Comparison of ENCODE assay signal across 1 cellular context in the genomic region with DNA sequence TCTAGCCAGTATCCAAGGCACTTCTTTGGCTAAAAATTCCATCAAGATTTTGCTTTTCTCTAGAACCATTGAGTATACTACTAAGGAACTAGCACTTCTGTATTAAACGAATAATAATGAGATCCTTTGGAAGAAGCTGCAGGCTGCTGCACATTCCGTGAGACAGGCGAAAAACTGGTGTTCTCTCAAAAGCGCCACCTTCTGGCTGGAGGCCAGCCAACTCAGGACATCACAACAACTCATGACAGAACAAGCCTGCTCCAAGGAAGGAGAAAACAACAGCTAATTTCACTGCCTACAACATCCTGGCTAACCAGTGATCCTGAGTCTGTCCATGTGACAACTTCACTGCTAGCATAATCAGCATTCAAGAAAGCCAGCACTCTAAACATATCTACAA.
A peak's percentile ranks its signal among the peaks of the same experiment; 100 is the strongest.
TF ChIP-seq lines count a peak whose summit lies in the region.

No MANE protein-coding gene starts in this region.

TF ChIP-seq in K562, 482 proteins besides CTCF, POLR2A, EP300 and RAD21 (continued from another document):
- TF ChIP-seq, protein P1, sequence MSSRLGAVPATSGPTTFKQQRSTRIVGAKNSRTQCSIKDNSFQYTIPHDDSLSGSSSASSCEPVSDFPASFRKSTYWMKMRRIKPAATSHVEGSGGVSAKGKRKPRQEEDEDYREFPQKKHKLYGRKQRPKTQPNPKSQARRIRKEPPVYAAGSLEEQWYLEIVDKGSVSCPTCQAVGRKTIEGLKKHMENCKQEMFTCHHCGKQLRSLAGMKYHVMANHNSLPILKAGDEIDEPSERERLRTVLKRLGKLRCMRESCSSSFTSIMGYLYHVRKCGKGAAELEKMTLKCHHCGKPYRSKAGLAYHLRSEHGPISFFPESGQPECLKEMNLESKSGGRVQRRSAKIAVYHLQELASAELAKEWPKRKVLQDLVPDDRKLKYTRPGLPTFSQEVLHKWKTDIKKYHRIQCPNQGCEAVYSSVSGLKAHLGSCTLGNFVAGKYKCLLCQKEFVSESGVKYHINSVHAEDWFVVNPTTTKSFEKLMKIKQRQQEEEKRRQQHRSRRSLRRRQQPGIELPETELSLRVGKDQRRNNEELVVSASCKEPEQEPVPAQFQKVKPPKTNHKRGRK (tag; IDR thresholded peaks at IDR 0.05): no peak
- TF ChIP-seq PRPF4 (IDR thresholded peaks at IDR 0.05; ENCODE audit: insufficient read depth, low read depth, low read length, poor library complexity, severe bottlenecking): no peak
- TF ChIP-seq, protein P2, sequence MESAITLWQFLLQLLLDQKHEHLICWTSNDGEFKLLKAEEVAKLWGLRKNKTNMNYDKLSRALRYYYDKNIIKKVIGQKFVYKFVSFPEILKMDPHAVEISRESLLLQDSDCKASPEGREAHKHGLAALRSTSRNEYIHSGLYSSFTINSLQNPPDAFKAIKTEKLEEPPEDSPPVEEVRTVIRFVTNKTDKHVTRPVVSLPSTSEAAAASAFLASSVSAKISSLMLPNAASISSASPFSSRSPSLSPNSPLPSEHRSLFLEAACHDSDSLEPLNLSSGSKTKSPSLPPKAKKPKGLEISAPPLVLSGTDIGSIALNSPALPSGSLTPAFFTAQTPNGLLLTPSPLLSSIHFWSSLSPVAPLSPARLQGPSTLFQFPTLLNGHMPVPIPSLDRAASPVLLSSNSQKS (CRISPR knock-in tag; IDR thresholded peaks at IDR 0.05): no peak
- TF ChIP-seq SMC3 (conservative IDR thresholded peaks at IDR 0.05; ENCODE audit: insufficient read depth, low read depth, low read length): peak; percentile 45; the same call in 1 of the 2 replicates
